Comparison of ENCODE assay signal across 14 cellular contexts in the genomic region with DNA sequence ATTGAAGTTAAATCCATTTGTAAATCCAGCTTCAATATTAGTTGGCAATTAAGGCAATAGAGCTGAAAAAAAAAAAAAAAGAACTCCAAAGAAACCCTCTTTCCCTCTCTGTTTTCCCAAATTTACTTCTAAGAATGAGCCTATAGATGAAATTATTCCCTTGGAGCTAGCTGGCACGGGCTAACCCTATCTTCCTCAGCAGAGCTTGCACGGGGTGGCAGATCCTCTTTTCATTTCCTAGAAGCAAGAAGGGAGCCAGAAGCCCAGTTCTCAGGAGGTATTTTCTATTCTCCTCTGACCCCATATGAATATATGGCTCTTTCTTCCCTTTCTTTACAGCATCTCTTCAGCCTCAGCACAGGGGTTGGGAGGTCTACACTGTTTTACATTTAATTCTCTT.
"Had no signal": no experiment of that assay in that cellular context is flagged by ENCODE, and none has a peak within 500 bp of the region (broad histone marks: within the 10 kb centered on the region; RNA-seq: fewer than 3 reads in every experiment).

No MANE protein-coding gene starts in this region.

- ATAC-seq: activated CD4-positive, alpha-beta T cell treated with anti-CD3 and anti-CD28 coated beads for 36 hours; effector memory CD8-positive, alpha-beta T cell; naive thymus-derived CD8-positive, alpha-beta T cell; psoas muscle had no signal

- DNase-seq: activated CD4-positive, alpha-beta T cell treated with anti-CD3 and anti-CD28 coated beads for 36 hours; activated CD4-positive, alpha-beta T cell treated with anti-CD3 and anti-CD28 coated beads, Interleukin-2, amount 50 U/mL, for 48 hours; activated gamma-delta T cell; cortex of kidney; effector memory CD8-positive, alpha-beta T cell; foreskin fibroblast; mesendoderm; naive thymus-derived CD8-positive, alpha-beta T cell; ovary; psoas muscle; right lobe of liver; small intestine; stimulated activated CD4-positive, alpha-beta T cell treated with anti-CD3 and anti-CD28 coated beads, Interleukin-15, amount 100 ng/mL, for 24 hours; stimulated activated CD4-positive, alpha-beta T cell treated with anti-CD3 and anti-CD28 coated beads, Interleukin-2, amount 100 ng/mL, for 48 hours had no signal
